Comparison of ENCODE assay signal across 27 cellular contexts in genomic region chr14:91204657-91205056, GRCh38. TPM values are rescaled to one million over a fixed set of nuclear protein-coding genes. Genes with fewer than 3 reads are reported as not detected.
DNase-seq lines count a peak whose midpoint lies in the region; ATAC-seq lines count a peak whose summit lies in the region.
"Had no signal": no experiment of that assay in that cellular context is flagged by ENCODE, and none has a peak within 500 bp of the region (broad histone marks: within the 10 kb centered on the region; RNA-seq: fewer than 3 reads in every experiment).

No MANE protein-coding gene starts in this region.

- no peak overlapping the region for H2BK120ac ChIP-seq in mesenchymal stem cell (ENCODE audit: low read depth, low read length)

- H3K9me3 ChIP-seq in mesenchymal stem cell (ENCODE audit: control insufficient read depth, low read length) (peaks cover 10% of the 10 kb centered on the region), Karpas-422 (ENCODE audit: low read length) (no peaks in the 10 kb centered on the region)
- H3K9me3 ChIP-seq: left ventricle myocardium inferior had no signal

- no peak overlapping the region for H3K4me2 ChIP-seq in mesenchymal stem cell (ENCODE audit: low read length, poor library complexity, severe bottlenecking)
- H3K4me2 ChIP-seq in Karpas-422 (ENCODE audit: low read depth, low read length, poor library complexity, severe bottlenecking) = no peak overlapping the region
- H3K4me2 ChIP-seq: PC-9 had no signal

- H3K27ac Mint-ChIP-seq in activated naive CD4-positive, alpha-beta T cell treated with anti-CD3 and anti-CD28 coated beads, Interleukin-2, amount 10 ng/mL, durations not matched to agents 7 days and 5 days = peak overlapping the region; percentile 50
- H3K27ac Mint-ChIP-seq in activated T-helper 17 cell treated with anti-CD3 and anti-CD28 coated beads, Interleukin-2, amount 50 U/mL, for 72 hours = peak overlapping the region; percentile 41
- peak overlapping the region; percentile 53 for H3K27ac Mint-ChIP-seq in stimulated activated naive CD8-positive, alpha-beta T cell treated with anti-CD3 and anti-CD28 coated beads, Interleukin-15, Interleukin-2, amounts not matched to agents 100 ng/mL and 50 ng/mL, for 24 hours
- H3K27ac Mint-ChIP-seq: B cell; CD8-positive, alpha-beta T cell; mesothelial cell of epicardium had no signal

- H2BK12ac ChIP-seq in mesenchymal stem cell (ENCODE audit: low read length in 2 of 2) = no peak overlapping the region

- WGBS in mesenchymal stem cell = 97% methylated on average over 14 of the region's 14 CpGs

- no peak for DNase-seq in activated naive CD4-positive, alpha-beta T cell treated with anti-CD3 and anti-CD28 coated beads, Interleukin-2, amount 10 ng/mL, durations not matched to agents 7 days and 5 days
- DNase-seq in activated naive CD4-positive, alpha-beta T cell treated with Interleukin-2 at 50 U/mL for 16 hours = no peak
- no peak for DNase-seq in mesenchymal stem cell
- no peak for DNase-seq in NOMO-1 (lab: John Stamatoyannopoulos, UW; ENCODE audit: unreplicated experiment in 2 of 2)
- no peak for DNase-seq in Karpas-422
- DNase-seq: ACHN; activated CD4-positive, alpha-beta T cell treated with anti-CD3 and anti-CD28 coated beads for 1 hour; caudate nucleus; CD8-positive, alpha-beta T cell; cortex of kidney; DMS 273 treated with DMSO at 0.1 percent for 48 hours; HCEC 1CT; Kasumi-1; left ventricle myocardium inferior; naive thymus-derived CD4-positive, alpha-beta T cell; NCI-H146; NCI-H345; NCI-H69; PC-9; stomach had no signal

- H3K14ac ChIP-seq in mesenchymal stem cell (ENCODE audit: low read length in 2 of 2) = no peak overlapping the region

- H2AFZ ChIP-seq in mesenchymal stem cell (ENCODE audit: low read depth, low read length) (no peak overlapping the region), Karpas-422 (ENCODE audit: low read length) (no peak overlapping the region)
- H2AFZ ChIP-seq: PC-9 had no signal

- no peak overlapping the region for H3K4ac ChIP-seq in mesenchymal stem cell (ENCODE audit: low read depth in 1 of 2, low read length in 2 of 2)

- H3K9me3 Mint-ChIP-seq in activated naive CD4-positive, alpha-beta T cell treated with anti-CD3 and anti-CD28 coated beads, Interleukin-2, amount 10 ng/mL, durations not matched to agents 7 days and 5 days = peaks cover 8% of the 10 kb centered on the region
- no peaks in the 10 kb centered on the region for H3K9me3 Mint-ChIP-seq in activated T-helper 17 cell treated with anti-CD3 and anti-CD28 coated beads, Interleukin-2, amount 50 U/mL, for 72 hours
- H3K9me3 Mint-ChIP-seq in stimulated activated naive CD8-positive, alpha-beta T cell treated with anti-CD3 and anti-CD28 coated beads, Interleukin-15, Interleukin-2, amounts not matched to agents 100 ng/mL and 50 ng/mL, for 24 hours = peaks cover 4% of the 10 kb centered on the region
- H3K9me3 Mint-ChIP-seq: CD8-positive, alpha-beta T cell had no signal

- no peaks in the 10 kb centered on the region for H3K4me1 ChIP-seq in mesenchymal stem cell (ENCODE audit: control insufficient read depth, insufficient read depth, low read depth, low read length)
- H3K4me1 ChIP-seq in Karpas-422 (ENCODE audit: low read length) = no peaks in the 10 kb centered on the region

- H3K36me3 Mint-ChIP-seq in activated naive CD4-positive, alpha-beta T cell treated with anti-CD3 and anti-CD28 coated beads, Interleukin-2, amount 10 ng/mL, durations not matched to agents 7 days and 5 days = peaks cover 80% of the 10 kb centered on the region
- H3K36me3 Mint-ChIP-seq in activated T-helper 17 cell treated with anti-CD3 and anti-CD28 coated beads, Interleukin-2, amount 50 U/mL, for 72 hours (ENCODE audit: low read depth) = peaks cover 93% of the 10 kb centered on the region
- peaks cover 77% of the 10 kb centered on the region for H3K36me3 Mint-ChIP-seq in stimulated activated naive CD8-positive, alpha-beta T cell treated with anti-CD3 and anti-CD28 coated beads, Interleukin-15, Interleukin-2, amounts not matched to agents 100 ng/mL and 50 ng/mL, for 24 hours (ENCODE audit: low read depth)

- H2BK15ac ChIP-seq in mesenchymal stem cell (ENCODE audit: low read depth, poor library complexity, severe bottlenecking) = no peak overlapping the region

- H3K4me3 ChIP-seq in mesenchymal stem cell (ENCODE audit: insufficient read depth in 1 of 2, low read depth in 1 of 2, low read length in 2 of 2) (peak overlapping the region in 1 of 2 experiments; percentile 29), Karpas-422 (ENCODE audit: low read length) (no peak overlapping the region)
- H3K4me3 ChIP-seq: left ventricle myocardium inferior, PC-9, skin epidermis, stomach had no signal

- no peaks in the 10 kb centered on the region for H3K79me1 ChIP-seq in mesenchymal stem cell (replicated peaks; ENCODE audit: low read length, poor library complexity, severe bottlenecking)

- H2BK5ac ChIP-seq in mesenchymal stem cell (ENCODE audit: low read depth, low read length, poor library complexity, severe bottlenecking) = no peak overlapping the region

- H4K91ac ChIP-seq in mesenchymal stem cell (ENCODE audit: low read length) = peak overlapping the region; percentile 25

- H3K36me3 ChIP-seq in mesenchymal stem cell (ENCODE audit: control insufficient read depth in 1 of 2, insufficient read depth in 2 of 2, low read depth in 1 of 2, low read length in 2 of 2) (peaks cover 42 to 82% of the 10 kb centered on the region in 2 experiments), Karpas-422 (ENCODE audit: insufficient read depth, low read length) (peaks cover 18% of the 10 kb centered on the region)

- H3K18ac ChIP-seq in mesenchymal stem cell (ENCODE audit: low read depth in 1 of 2, low read length in 2 of 2) = no peak overlapping the region

- H3K23ac ChIP-seq in mesenchymal stem cell (ENCODE audit: low read length in 2 of 2) = no peak overlapping the region

- H3K79me2 ChIP-seq in Karpas-422 (ENCODE audit: low read length) = no peaks in the 10 kb centered on the region

- no peaks in the 10 kb centered on the region for H4K20me1 ChIP-seq in Karpas-422 (ENCODE audit: insufficient read depth, low read depth, low read length)

- H3K4me3 Mint-ChIP-seq in activated naive CD4-positive, alpha-beta T cell treated with anti-CD3 and anti-CD28 coated beads, Interleukin-2, amount 10 ng/mL, durations not matched to agents 7 days and 5 days = no peak overlapping the region
- no peak overlapping the region for H3K4me3 Mint-ChIP-seq in activated T-helper 17 cell treated with anti-CD3 and anti-CD28 coated beads, Interleukin-2, amount 50 U/mL, for 72 hours
- peak overlapping the region; percentile 0 for H3K4me3 Mint-ChIP-seq in stimulated activated naive CD8-positive, alpha-beta T cell treated with anti-CD3 and anti-CD28 coated beads, Interleukin-15, Interleukin-2, amounts not matched to agents 100 ng/mL and 50 ng/mL, for 24 hours
- H3K4me3 Mint-ChIP-seq: B cell; CD8-positive, alpha-beta T cell; mesothelial cell of epicardium; naive thymus-derived CD4-positive, alpha-beta T cell had no signal

- H3K27me3 Mint-ChIP-seq in activated naive CD4-positive, alpha-beta T cell treated with anti-CD3 and anti-CD28 coated beads, Interleukin-2, amount 10 ng/mL, durations not matched to agents 7 days and 5 days = no peaks in the 10 kb centered on the region
- no peaks in the 10 kb centered on the region for H3K27me3 Mint-ChIP-seq in activated T-helper 17 cell treated with anti-CD3 and anti-CD28 coated beads, Interleukin-2, amount 50 U/mL, for 72 hours
- H3K27me3 Mint-ChIP-seq in stimulated activated naive CD8-positive, alpha-beta T cell treated with anti-CD3 and anti-CD28 coated beads, Interleukin-15, Interleukin-2, amounts not matched to agents 100 ng/mL and 50 ng/mL, for 24 hours = no peaks in the 10 kb centered on the region
- H3K27me3 Mint-ChIP-seq: B cell; naive thymus-derived CD4-positive, alpha-beta T cell had no signal

- H3K9ac ChIP-seq in mesenchymal stem cell (ENCODE audit: low read length) (no peak overlapping the region), Karpas-422 (ENCODE audit: low read length) (no peak overlapping the region)

- no peak for ATAC-seq in activated T-helper 17 cell treated with anti-CD3 and anti-CD28 coated beads, Interleukin-2, amount 50 U/mL, for 72 hours (replicated peaks)
- ATAC-seq: CD8-positive, alpha-beta T cell; naive thymus-derived CD4-positive, alpha-beta T cell; Right ventricle myocardium inferior; SK-N-SH treated with all-trans-retinoic acid at 6 μM for 48 hours had no signal

- H3K27me3 ChIP-seq in mesenchymal stem cell (ENCODE audit: control insufficient read depth in 1 of 2, insufficient read depth in 1 of 2, low read length in 2 of 2) = no peaks in the 10 kb centered on the region
- H3K27me3 ChIP-seq in Karpas-422 (ENCODE audit: low read length) = no peaks in the 10 kb centered on the region
- H3K27me3 ChIP-seq: stomach had no signal

- no peak overlapping the region for H2AK5ac ChIP-seq in mesenchymal stem cell (ENCODE audit: low read length, severe bottlenecking)

- H3K9me2 ChIP-seq in Karpas-422 (replicated peaks; ENCODE audit: insufficient read depth, low read length) = no peaks in the 10 kb centered on the region

- CTCF ChIA-PET in activated naive CD4-positive, alpha-beta T cell treated with anti-CD3 and anti-CD28 coated beads, Interleukin-2, amount 10 ng/mL, durations not matched to agents 7 days and 5 days (lab: Charles Lee) = no interaction called here

- H3K27ac ChIP-seq in mesenchymal stem cell (ENCODE audit: low read length, poor library complexity, severe bottlenecking) = no peak overlapping the region
- H3K27ac ChIP-seq in Karpas-422 (ENCODE audit: low read length) = no peak overlapping the region
- H3K27ac ChIP-seq: left ventricle myocardium inferior, PC-9, stomach had no signal

- H3K4me1 Mint-ChIP-seq in activated naive CD4-positive, alpha-beta T cell treated with anti-CD3 and anti-CD28 coated beads, Interleukin-2, amount 10 ng/mL, durations not matched to agents 7 days and 5 days = peaks cover 60% of the 10 kb centered on the region
- H3K4me1 Mint-ChIP-seq in activated T-helper 17 cell treated with anti-CD3 and anti-CD28 coated beads, Interleukin-2, amount 50 U/mL, for 72 hours = peaks cover 8% of the 10 kb centered on the region
- H3K4me1 Mint-ChIP-seq in stimulated activated naive CD8-positive, alpha-beta T cell treated with anti-CD3 and anti-CD28 coated beads, Interleukin-15, Interleukin-2, amounts not matched to agents 100 ng/mL and 50 ng/mL, for 24 hours (ENCODE audit: low read depth) = peaks cover 46% of the 10 kb centered on the region
- H3K4me1 Mint-ChIP-seq: B cell, mesothelial cell of epicardium had no signal

- no peak overlapping the region for H4K8ac ChIP-seq in mesenchymal stem cell (ENCODE audit: low read length)

RNA-seq across cellular contexts. Expression of gene GPR68, which starts 39.8 kb away (rescaled TPM):
- 10 to 100 TPM; 36.8 to 44.8 TPM for total RNA-seq in activated T-helper 17 cell treated with anti-CD3 and anti-CD28 coated beads, Interleukin-2, amount 50 U/mL, for 72 hours
- polyA plus RNA-seq in mesenchymal stem cell (2013, experiment 1 of 2) = 0.73 TPM
- 0.55 TPM for polyA plus RNA-seq in mesenchymal stem cell (2013, experiment 2 of 2)
- total RNA-seq in Karpas-422 (2014; rRNA removed; shearing (Covaris generic); ENCODE audit: low replicate concordance) = 0.36 TPM in 1 of 2 replicates, not detected in the other
- total RNA-seq: PC-9 had no signal

Comparison
In these comparisons a context has a peak if more than half of its experiments do, and no peak if none do; other contexts are left out.
1. RNA of gene GPR68, which starts 39.8 kb away (total RNA-seq): 36.8 to 44.8 TPM in activated T-helper 17 cell treated with anti-CD3 and anti-CD28 coated beads, Interleukin-2, amount 50 U/mL, for 72 hours; 0.36 TPM in Karpas-422; every median in the first group is over 10 times any median in the second.
2. Peak in every context shown above with its lines, with median percentiles within 50 percentile points of each other: H3K27ac Mint-ChIP-seq.